Comparison of ENCODE assay signal across 11 cellular contexts in genomic region chr2:219285894-219286425, GRCh38. TPM values are rescaled to one million over a fixed set of nuclear protein-coding genes. Genes with fewer than 3 reads are reported as not detected.
DNase-seq lines count a peak whose midpoint lies in the region; ATAC-seq and TF ChIP-seq lines count a peak whose summit lies in the region.
"Had no signal": no experiment of that assay in that cellular context is flagged by ENCODE, and none has a peak within 500 bp of the region (broad histone marks: within the 10 kb centered on the region; RNA-seq: fewer than 3 reads in every experiment).

No MANE protein-coding gene starts in this region.

- DNase-seq in NCI-H510A (lab: John Stamatoyannopoulos, UW), result peak; percentile 8
- no peak for DNase-seq in NCI-H510A treated with DMSO at 0.1 percent for 48 hours (lab: John Stamatoyannopoulos, UW)
- no peak for DNase-seq in mammary epithelial cell
- peak; percentile 68 for DNase-seq in inferior parietal cortex (ENCODE audit: extremely low spot score)
- peak; percentile 75 for DNase-seq in testis
- DNase-seq in activated naive CD4-positive, alpha-beta T cell treated with anti-CD3 and anti-CD28 coated beads for 36 hours, result no peak
- no peak for DNase-seq in activated T-cell treated with anti-CD3 and anti-CD28 coated beads, Interleukin-2, amount 50 U/mL, for 4 hours
- DNase-seq: central memory CD4-positive, alpha-beta T cell; T-cell had no signal

- H3K4me3 Mint-ChIP-seq in activated naive CD4-positive, alpha-beta T cell treated with anti-CD3 and anti-CD28 coated beads for 36 hours, result no peak overlapping the region
- H3K4me3 Mint-ChIP-seq in activated T-cell treated with anti-CD3 and anti-CD28 coated beads, Interleukin-2, amount 50 U/mL, for 4 hours, result no peak overlapping the region
- H3K4me3 Mint-ChIP-seq: T-cell had no signal

- H3K9me3 ChIP-seq in mammary epithelial cell (replicated peaks; ENCODE audit: insufficient read depth, low read length) (no peaks in the 10 kb centered on the region), testis (no peaks in the 10 kb centered on the region)

- peaks cover 8% of the 10 kb centered on the region for H3K36me3 Mint-ChIP-seq in activated naive CD4-positive, alpha-beta T cell treated with anti-CD3 and anti-CD28 coated beads for 36 hours (ENCODE audit: low read depth)
- peaks cover 24% of the 10 kb centered on the region for H3K36me3 Mint-ChIP-seq in activated T-cell treated with anti-CD3 and anti-CD28 coated beads, Interleukin-2, amount 50 U/mL, for 4 hours (ENCODE audit: insufficient read depth)

- H3K4me1 Mint-ChIP-seq in activated naive CD4-positive, alpha-beta T cell treated with anti-CD3 and anti-CD28 coated beads for 36 hours (ENCODE audit: low read depth), result peaks cover 10% of the 10 kb centered on the region
- peaks cover 14% of the 10 kb centered on the region for H3K4me1 Mint-ChIP-seq in activated T-cell treated with anti-CD3 and anti-CD28 coated beads, Interleukin-2, amount 50 U/mL, for 4 hours (ENCODE audit: low read depth)

- no peaks in the 10 kb centered on the region for H3K79me2 ChIP-seq in mammary epithelial cell (ENCODE audit: insufficient read depth, low read length)

- WGBS in mammary epithelial cell (ENCODE audit: low coverage, missing lambda C conversion rate), result 0% methylated on average over 3 of the region's 17 CpGs
- 79 to 80% methylated on average over 15 to 17 of the region's 17 CpGs for WGBS in testis, 2 donors

- in situ Hi-C loops in mammary epithelial cell (cut with MboI; ENCODE audit: low sequenced_read_pairs in 2 of 2), result no loop called here

- no peak overlapping the region for H3K27ac Mint-ChIP-seq in activated naive CD4-positive, alpha-beta T cell treated with anti-CD3 and anti-CD28 coated beads for 36 hours
- H3K27ac Mint-ChIP-seq: T-cell had no signal

- peak overlapping the region in 1 of 3 experiments; percentile 6 for H3K4me3 ChIP-seq in mammary epithelial cell (replicated peaks in 1 of 3; ENCODE audit: insufficient read depth in 1 of 3, low read depth in 2 of 3, low read length in 3 of 3)
- H3K4me3 ChIP-seq in testis, result no peak overlapping the region

- H3K36me3 ChIP-seq in mammary epithelial cell (ENCODE audit: insufficient read depth, low read length) (peaks cover 3% of the 10 kb centered on the region), testis (ENCODE audit: low read depth, missing control alignments) (no peaks in the 10 kb centered on the region)

- H3K27ac ChIP-seq in mammary epithelial cell (ENCODE audit: insufficient read depth, low read depth, low read length) (peak overlapping the region; percentile 48), testis (peak overlapping the region; percentile 5 to 58)
- H3K27ac ChIP-seq: KMS-11 had no signal

- no TSS peak for BruUV-seq in mammary epithelial cell (replicated peaks; lab: Mats Ljungman, UMichigan)

- TF ChIP-seq POLR2A in testis (IDR thresholded peaks at IDR 0.05), result no peak

- H3K27me3 ChIP-seq in mammary epithelial cell (ENCODE audit: insufficient read depth, low read length), result no peaks in the 10 kb centered on the region
- H3K27me3 ChIP-seq in testis, result no peaks in the 10 kb centered on the region

- H3K9me3 Mint-ChIP-seq in activated naive CD4-positive, alpha-beta T cell treated with anti-CD3 and anti-CD28 coated beads for 36 hours, result no peaks in the 10 kb centered on the region
- no peaks in the 10 kb centered on the region for H3K9me3 Mint-ChIP-seq in activated T-cell treated with anti-CD3 and anti-CD28 coated beads, Interleukin-2, amount 50 U/mL, for 4 hours
- H3K9me3 Mint-ChIP-seq: T-cell had no signal

- ATAC-seq in activated T-cell treated with anti-CD3 and anti-CD28 coated beads, Interleukin-2, amount 50 U/mL, for 4 hours, result no peak
- ATAC-seq in HG03097 (IDR thresholded peaks at IDR 0.05; ENCODE audit: low FRiP score, unreplicated experiment), result no peak

- peaks cover 44% of the 10 kb centered on the region for H3K4me1 ChIP-seq in mammary epithelial cell (ENCODE audit: insufficient read depth, low read length)
- peaks cover 22% of the 10 kb centered on the region for H3K4me1 ChIP-seq in testis

- no peak overlapping the region for H3K9ac ChIP-seq in mammary epithelial cell (ENCODE audit: insufficient read depth, low read length)
- H3K9ac ChIP-seq: KMS-11 had no signal

- dilution Hi-C loops in mammary epithelial cell (cut with HindIII; ENCODE audit: low sequenced_read_pairs), result no loop called here

- H4K20me1 ChIP-seq in mammary epithelial cell (ENCODE audit: insufficient read depth, low read length), result no peaks in the 10 kb centered on the region

- peak overlapping the region; percentile 59 for H2AFZ ChIP-seq in mammary epithelial cell (ENCODE audit: low read depth, low read length)

- intact Hi-C loops in mammary epithelial cell (cut with micrococcal nuclease) (no loop called here), testis (cut with DNase I; ENCODE audit: low total_unique reads) (no loop called here)
- intact Hi-C loops in activated naive CD4-positive, alpha-beta T cell treated with anti-CD3 and anti-CD28 coated beads for 36 hours (cut with micrococcal nuclease), result no loop called here

- TF ChIP-seq CTCF in mammary epithelial cell (conservative IDR thresholded peaks at IDR 0.05 in 1 of 2, IDR thresholded peaks at IDR 0.05 in 1 of 2; ENCODE audit: extremely low read depth in 1 of 2, insufficient read depth in 1 of 2, low read depth in 1 of 2, low read length in 2 of 2) (no peak), testis (IDR thresholded peaks at IDR 0.05) (no peak)

- peak overlapping the region; percentile 75 for H3K4me2 ChIP-seq in mammary epithelial cell (ENCODE audit: insufficient read depth, low read depth, low read length)
- H3K4me2 ChIP-seq: KMS-11 had no signal

- H3K27me3 Mint-ChIP-seq in activated naive CD4-positive, alpha-beta T cell treated with anti-CD3 and anti-CD28 coated beads for 36 hours (ENCODE audit: low read depth), result no peaks in the 10 kb centered on the region
- no peaks in the 10 kb centered on the region for H3K27me3 Mint-ChIP-seq in activated T-cell treated with anti-CD3 and anti-CD28 coated beads, Interleukin-2, amount 50 U/mL, for 4 hours (ENCODE audit: low read depth)
- H3K27me3 Mint-ChIP-seq: T-cell had no signal

- CTCF ChIA-PET in mammary epithelial cell (lab: Charles Lee; ENCODE audit: low non-redundant PET), result interaction anchor here (0.9 to 1.0 kb wide), 2 partner anchors 9 to 36 kb away, joined by 3 to 8 read pairs; no protein-coding TSS in a partner anchor
- CTCF ChIA-PET in activated naive CD4-positive, alpha-beta T cell treated with anti-CD3 and anti-CD28 coated beads for 36 hours (lab: Charles Lee), result interaction anchor here (1.1 to 10.6 kb wide), 3 partner anchors 7 to 9 kb away, joined by 3 to 196 read pairs (median 6); no protein-coding TSS in a partner anchor

RNA-seq across cellular contexts. Expression of gene DNAJB2, which starts 6.8 kb away (rescaled TPM):
- total RNA-seq in mammary epithelial cell (100 to 1,000 TPM in 1 of 2 donors, 10 to 100 TPM in 1; 58.9 to 110 TPM), testis (100 to 1,000 TPM; 139 to 149 TPM)
- polyA plus RNA-seq in mammary epithelial cell (32.8 TPM), testis (ENCODE audit: insufficient read depth, low read depth, low replicate concordance) (152 TPM)
- polyA minus RNA-seq in mammary epithelial cell, result 49.1 TPM
- total RNA-seq in activated naive CD4-positive, alpha-beta T cell treated with anti-CD3 and anti-CD28 coated beads for 36 hours, result 10 to 100 TPM; 24.6 to 24.9 TPM
- 10 to 100 TPM; 28.2 to 33.9 (median 30.9) TPM for total RNA-seq in activated T-cell treated with anti-CD3 and anti-CD28 coated beads, Interleukin-2, amount 50 U/mL, for 4 hours

RNA-seq across cellular contexts. Expression of gene PTPRN, which starts 23.2 kb away (rescaled TPM):
- total RNA-seq in mammary epithelial cell (not detected), testis (1 to 10 TPM; 3.5 to 6.0 TPM)
- polyA plus RNA-seq in mammary epithelial cell (0.07 TPM), testis (ENCODE audit: insufficient read depth, low read depth, low replicate concordance) (1.7 TPM)
- not detected for polyA minus RNA-seq in mammary epithelial cell
- total RNA-seq in activated naive CD4-positive, alpha-beta T cell treated with anti-CD3 and anti-CD28 coated beads for 36 hours, result not detected
- under 1 TPM in 1 of 3 donors, not detected in 2; 0.19 TPM for total RNA-seq in activated T-cell treated with anti-CD3 and anti-CD28 coated beads, Interleukin-2, amount 50 U/mL, for 4 hours

RNA-seq across cellular contexts. Expression of gene TUBA4A, which starts 32.2 kb away (rescaled TPM):
- total RNA-seq in mammary epithelial cell (100 to 1,000 TPM; 206 to 209 TPM), testis (10 to 100 TPM; 27.0 to 47.6 TPM)
- polyA plus RNA-seq in mammary epithelial cell (616 TPM), testis (ENCODE audit: insufficient read depth, low read depth, low replicate concordance) (90.0 TPM)
- 360 TPM for polyA minus RNA-seq in mammary epithelial cell
- total RNA-seq in activated naive CD4-positive, alpha-beta T cell treated with anti-CD3 and anti-CD28 coated beads for 36 hours, result 100 to 1,000 TPM; 112 to 116 TPM
- 100 to 1,000 TPM; 167 to 201 (median 190) TPM for total RNA-seq in activated T-cell treated with anti-CD3 and anti-CD28 coated beads, Interleukin-2, amount 50 U/mL, for 4 hours

RNA-seq across cellular contexts. Expression of gene TUBA4B, which starts 32.9 kb away (rescaled TPM):
- total RNA-seq in mammary epithelial cell (not detected), testis (under 1 TPM in 1 of 2 donors, not detected in 1; 0.25 TPM)
- polyA plus RNA-seq in mammary epithelial cell (0.08 TPM), testis (ENCODE audit: insufficient read depth, low read depth, low replicate concordance) (1.6 TPM)
- not detected for polyA minus RNA-seq in mammary epithelial cell
- total RNA-seq in activated naive CD4-positive, alpha-beta T cell treated with anti-CD3 and anti-CD28 coated beads for 36 hours, result not detected
- not detected for total RNA-seq in activated T-cell treated with anti-CD3 and anti-CD28 coated beads, Interleukin-2, amount 50 U/mL, for 4 hours
- total RNA-seq: T-cell had no signal

RNA-seq across cellular contexts. Expression of gene STK16, which starts 40.7 kb away (rescaled TPM):
- total RNA-seq in mammary epithelial cell (10 to 100 TPM; 26.9 to 29.8 TPM), testis (10 to 100 TPM; 29.1 to 32.6 TPM)
- polyA plus RNA-seq in mammary epithelial cell (53.1 TPM), testis (ENCODE audit: insufficient read depth, low read depth, low replicate concordance) (63.0 TPM)
- 22.7 TPM for polyA minus RNA-seq in mammary epithelial cell
- 10 to 100 TPM; 33.7 to 35.5 TPM for total RNA-seq in activated naive CD4-positive, alpha-beta T cell treated with anti-CD3 and anti-CD28 coated beads for 36 hours
- total RNA-seq in activated T-cell treated with anti-CD3 and anti-CD28 coated beads, Interleukin-2, amount 50 U/mL, for 4 hours, result 10 to 100 TPM; 19.1 to 21.3 (median 21.0) TPM

Comparison
In these comparisons a context has a peak if more than half of its experiments do, and no peak if none do; other contexts are left out.
1. DNase-seq: peak in NCI-H510A (single experiment), inferior parietal cortex (single experiment) and testis (single experiment); none in NCI-H510A treated with DMSO at 0.1 percent for 48 hours (single experiment), mammary epithelial cell (single experiment), activated naive CD4-positive, alpha-beta T cell treated with anti-CD3 and anti-CD28 coated beads for 36 hours (single experiment) and activated T-cell treated with anti-CD3 and anti-CD28 coated beads, Interleukin-2, amount 50 U/mL, for 4 hours (single experiment).